Comparison of ENCODE assay signal across 1 cellular context in genomic region chrX:18877472-18877871, GRCh38.
TF ChIP-seq lines count a peak whose summit lies in the region.

No MANE protein-coding gene starts in this region.

TF ChIP-seq in liver, 16 proteins besides CTCF, POLR2A, EP300 and RAD21 (continued from another document):
- TF ChIP-seq, protein P1, sequence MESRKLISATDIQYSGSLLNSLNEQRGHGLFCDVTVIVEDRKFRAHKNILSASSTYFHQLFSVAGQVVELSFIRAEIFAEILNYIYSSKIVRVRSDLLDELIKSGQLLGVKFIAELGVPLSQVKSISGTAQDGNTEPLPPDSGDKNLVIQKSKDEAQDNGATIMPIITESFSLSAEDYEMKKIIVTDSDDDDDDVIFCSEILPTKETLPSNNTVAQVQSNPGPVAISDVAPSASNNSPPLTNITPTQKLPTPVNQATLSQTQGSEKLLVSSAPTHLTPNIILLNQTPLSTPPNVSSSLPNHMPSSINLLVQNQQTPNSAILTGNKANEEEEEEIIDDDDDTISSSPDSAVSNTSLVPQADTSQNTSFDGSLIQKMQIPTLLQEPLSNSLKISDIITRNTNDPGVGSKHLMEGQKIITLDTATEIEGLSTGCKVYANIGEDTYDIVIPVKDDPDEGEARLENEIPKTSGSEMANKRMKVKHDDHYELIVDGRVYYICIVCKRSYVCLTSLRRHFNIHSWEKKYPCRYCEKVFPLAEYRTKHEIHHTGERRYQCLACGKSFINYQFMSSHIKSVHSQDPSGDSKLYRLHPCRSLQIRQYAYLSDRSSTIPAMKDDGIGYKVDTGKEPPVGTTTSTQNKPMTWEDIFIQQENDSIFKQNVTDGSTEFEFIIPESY (IDR thresholded peaks at IDR 0.05): no peak
- no peak for TF ChIP-seq REST (IDR thresholded peaks at IDR 0.05)
- no peak for TF ChIP-seq ATF3 (IDR thresholded peaks at IDR 0.05)
